22 cellular contexts compared by ENCODE assay signal in genomic region chr13:38166121-38166520, GRCh38.
DNase-seq lines count a peak whose midpoint lies in the region; ATAC-seq and TF ChIP-seq lines count a peak whose summit lies in the region.
"Had no signal": no experiment of that assay in that cellular context is flagged by ENCODE, and none has a peak within 500 bp of the region (broad histone marks: within the 10 kb centered on the region; RNA-seq: fewer than 3 reads in every experiment).

No MANE protein-coding gene starts in this region.

- no peak overlapping the region for H3K4me3 Mint-ChIP-seq in CD8-positive, alpha-beta memory T cell
- H3K4me3 Mint-ChIP-seq: activated T-cell treated with anti-CD3 and anti-CD28 coated beads, Interleukin-2, amount 50 U/mL, for 24 hours had no signal

- H3K27me3 ChIP-seq in CD8-positive, alpha-beta memory T cell (ENCODE audit: insufficient read depth, low read length, poor library complexity, severe bottlenecking), result no peaks in the 10 kb centered on the region
- H3K27me3 ChIP-seq: heart left ventricle, transverse colon had no signal

- peaks cover 0 to 2% (median 0%) of the 10 kb centered on the region in 5 donors for H3K9me3 Mint-ChIP-seq in CD8-positive, alpha-beta memory T cell
- H3K9me3 Mint-ChIP-seq: activated T-cell treated with anti-CD3 and anti-CD28 coated beads, Interleukin-2, amount 50 U/mL, for 24 hours had no signal

- CTCF ChIA-PET in CD8-positive, alpha-beta memory T cell (lab: Charles Lee), result no interaction called here

- H3K4me3 ChIP-seq in fibroblast of pulmonary artery (replicated peaks; ENCODE audit: low read depth, low read length), result no peak overlapping the region
- H3K4me3 ChIP-seq in CD8-positive, alpha-beta memory T cell (ENCODE audit: low read length), result no peak overlapping the region
- H3K4me3 ChIP-seq: heart left ventricle, skin epidermis, transverse colon had no signal

- H3K9me3 ChIP-seq in CD8-positive, alpha-beta memory T cell (ENCODE audit: low read length), result no peaks in the 10 kb centered on the region
- H3K9me3 ChIP-seq: heart left ventricle, transverse colon had no signal

- no peak for TF ChIP-seq CTCF in fibroblast of pulmonary artery (IDR thresholded peaks at IDR 0.05; ENCODE audit: low read length, missing control alignments)

- ATAC-seq in GM18873 (IDR thresholded peaks at IDR 0.05; ENCODE audit: low FRiP score, unreplicated experiment) (no peak), GM19324 (IDR thresholded peaks at IDR 0.05; ENCODE audit: low FRiP score, unreplicated experiment) (no peak), GM18858 (IDR thresholded peaks at IDR 0.05; ENCODE audit: unreplicated experiment) (no peak)
- ATAC-seq: HCT116, heart left ventricle, left cardiac atrium had no signal

- H3K36me3 ChIP-seq in CD8-positive, alpha-beta memory T cell (ENCODE audit: insufficient read depth, low read length), result no peaks in the 10 kb centered on the region
- H3K36me3 ChIP-seq: heart left ventricle, transverse colon had no signal

- POLR2A ChIA-PET in CD8-positive, alpha-beta memory T cell (lab: Charles Lee), result no interaction called here

- H3K27me3 Mint-ChIP-seq in CD8-positive, alpha-beta memory T cell, result no peaks in the 10 kb centered on the region
- H3K27me3 Mint-ChIP-seq: activated T-cell treated with anti-CD3 and anti-CD28 coated beads, Interleukin-2, amount 50 U/mL, for 24 hours had no signal

- no peak overlapping the region for H3K27ac Mint-ChIP-seq in CD8-positive, alpha-beta memory T cell
- H3K27ac Mint-ChIP-seq: activated T-cell treated with anti-CD3 and anti-CD28 coated beads, Interleukin-2, amount 50 U/mL, for 24 hours had no signal

- peaks cover 0 to 11% (median 0%) of the 10 kb centered on the region in 3 donors for H3K4me1 Mint-ChIP-seq in CD8-positive, alpha-beta memory T cell

- DNase-seq in HCEC 1CT (peak; percentile 67), amniotic epithelial cell (ENCODE audit: low read depth) (peak; percentile 2), fibroblast of pulmonary artery (ENCODE audit: low read depth) (peak; percentile 26)
- no peak for DNase-seq in CD8-positive, alpha-beta memory T cell
- DNase-seq: activated CD8-positive, alpha-beta memory T cell treated with anti-CD3 and anti-CD28 coated beads for 24 hours; activated naive CD4-positive, alpha-beta T cell treated with Interleukin-2 at 50 U/mL for 16 hours; activated T-cell treated with anti-CD3 and anti-CD28 coated beads, Interleukin-2, amount 50 U/mL, for 24 hours; AML-193; amniotic stem cell; central memory CD4-positive, alpha-beta T cell; dermis blood vessel endothelial cell; heart left ventricle; left cardiac atrium; MM.1S; NCI-H524; SIG-M5; transverse colon had no signal

- H3K36me3 Mint-ChIP-seq in CD8-positive, alpha-beta memory T cell, result no peaks in the 10 kb centered on the region

- no peaks in the 10 kb centered on the region for H3K4me1 ChIP-seq in CD8-positive, alpha-beta memory T cell (ENCODE audit: insufficient read depth, low read length)
- H3K4me1 ChIP-seq: transverse colon had no signal

- no peak overlapping the region for H3K27ac ChIP-seq in CD8-positive, alpha-beta memory T cell (ENCODE audit: low read depth, low read length)
- H3K27ac ChIP-seq: heart left ventricle, skin epidermis, transverse colon had no signal

Comparison
In these comparisons a context has a peak if more than half of its experiments do, and no peak if none do; other contexts are left out.
1. DNase-seq: peak in HCEC 1CT (single experiment), amniotic epithelial cell (single experiment) and fibroblast of pulmonary artery (single experiment); none in CD8-positive, alpha-beta memory T cell (0 of 5).